In the genomic region with DNA sequence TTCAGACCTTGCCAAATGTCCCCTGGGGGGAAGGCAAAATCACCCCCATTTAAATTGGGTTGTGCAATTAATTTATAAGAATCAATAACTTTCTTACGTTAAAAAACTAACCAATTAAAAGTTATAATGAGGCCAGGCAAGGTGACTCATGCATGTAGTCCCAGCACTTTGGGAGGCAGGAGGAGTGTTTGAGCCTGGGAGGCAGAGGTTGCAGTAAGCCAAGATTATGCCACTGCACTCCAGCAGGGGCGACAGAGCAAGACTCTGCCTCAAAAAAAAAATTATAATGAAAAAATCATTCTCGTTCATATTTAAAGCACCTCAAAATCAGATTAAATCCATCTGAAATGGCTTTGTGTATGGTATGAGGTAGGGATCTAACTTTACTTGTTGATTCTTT, we compare ENCODE assay signal across 20 cellular contexts. TPM values are rescaled to one million over a fixed set of nuclear protein-coding genes. Genes with fewer than 3 reads are reported as not detected.
DNase-seq lines count a peak whose midpoint lies in the region; FAIRE-seq and TF ChIP-seq lines count a peak whose summit lies in the region.
"Had no signal": no experiment of that assay in that cellular context is flagged by ENCODE, and none has a peak within 500 bp of the region (broad histone marks: within the 10 kb centered on the region; RNA-seq: fewer than 3 reads in every experiment).

No MANE protein-coding gene starts in this region.

- POLR2A ChIA-PET in MCF 10A (lab: Yijun Ruan, JAX), result no interaction called here

- H3K4me1 ChIP-seq in breast epithelium (no peaks in the 10 kb centered on the region), small intestine (ENCODE audit: control insufficient read depth in 2 of 2, insufficient read depth in 1 of 2, low read depth in 1 of 2, low read length in 1 of 2) (no peaks in the 10 kb centered on the region)
- H3K4me1 ChIP-seq: adrenal gland, tibial artery had no signal

- intact Hi-C loops in MCF 10A (cut with micrococcal nuclease) (loop anchor here (2.0 kb wide), 1 partner anchor 118 kb away; no protein-coding TSS in a partner anchor), breast epithelium (cut with DNase I; ENCODE audit: low total_unique reads) (no loop called here)

- peak; percentile 29 for TF ChIP-seq CTCF in MCF 10A (IDR thresholded peaks at IDR 0.05; ENCODE audit: unreplicated experiment)
- TF ChIP-seq CTCF in breast epithelium (IDR thresholded peaks at IDR 0.05), result no peak
- peak; percentile 31 for TF ChIP-seq CTCF in epithelial cell of proximal tubule (conservative IDR thresholded peaks at IDR 0.05; ENCODE audit: low read depth, low read length)

- no peaks in the 10 kb centered on the region for H3K9me3 ChIP-seq in breast epithelium
- no peaks in the 10 kb centered on the region for H3K9me3 ChIP-seq in small intestine (ENCODE audit: control insufficient read depth, low read depth)
- H3K9me3 ChIP-seq: adrenal gland, tibial artery had no signal

- H3K27me3 ChIP-seq in breast epithelium (peaks cover 0 to 27% of the 10 kb centered on the region in 2 donors), small intestine (ENCODE audit: control insufficient read depth in 2 of 2, insufficient read depth in 2 of 2, low read length in 2 of 2) (no peaks in the 10 kb centered on the region)

- no peak overlapping the region for H3K27ac ChIP-seq in breast epithelium
- no peak overlapping the region for H3K27ac ChIP-seq in small intestine (ENCODE audit: low read depth in 1 of 2, low read length in 1 of 2)
- H3K27ac ChIP-seq: adrenal gland, tibial artery had no signal

- H3K4me3 Mint-ChIP-seq in MCF 10A (ENCODE audit: unreplicated experiment), result no peak overlapping the region

- no peaks in the 10 kb centered on the region for H3K36me3 Mint-ChIP-seq in MCF 10A (ENCODE audit: insufficient read depth, unreplicated experiment)

- WGBS in small intestine, 3 donors, result 57 to 63% (median 60%) methylated on average over 3 of the region's 3 CpGs

- no peaks in the 10 kb centered on the region for H3K9me3 Mint-ChIP-seq in MCF 10A (ENCODE audit: unreplicated experiment)
- H3K9me3 Mint-ChIP-seq: activated T-helper 2 cell treated with anti-CD3 and anti-CD28 coated beads, Interferon-gamma antibody, Interleukin-2, Interleukin-4, amounts not matched to agents 10 μg/mL and 5 μg/mL and 100 μg/mL, durations not matched to agents 14 hours and 24 hours and 36 hours had no signal

- H3K36me3 ChIP-seq in breast epithelium, result no peaks in the 10 kb centered on the region
- H3K36me3 ChIP-seq in small intestine (ENCODE audit: control insufficient read depth in 2 of 2, insufficient read depth in 2 of 2, low read length in 2 of 2), result no peaks in the 10 kb centered on the region
- H3K36me3 ChIP-seq: adrenal gland, tibial artery had no signal

- no peaks in the 10 kb centered on the region for H3K4me1 Mint-ChIP-seq in MCF 10A (ENCODE audit: insufficient read depth, unreplicated experiment)

- no peak overlapping the region for H3K27ac Mint-ChIP-seq in MCF 10A (ENCODE audit: low read depth, unreplicated experiment)
- H3K27ac Mint-ChIP-seq: activated T-helper 2 cell treated with anti-CD3 and anti-CD28 coated beads, Interferon-gamma antibody, Interleukin-2, Interleukin-4, amounts not matched to agents 10 μg/mL and 5 μg/mL and 100 μg/mL, durations not matched to agents 14 hours and 24 hours and 36 hours had no signal

- peaks cover 30% of the 10 kb centered on the region for H3K27me3 Mint-ChIP-seq in MCF 10A (ENCODE audit: insufficient read depth, unreplicated experiment)

- DNase-seq in MCF 10A (ENCODE audit: unreplicated experiment), result peak; percentile 48
- DNase-seq in breast epithelium (ENCODE audit: low spot score in 2 of 2), result no peak
- DNase-seq in RPMI7951 (ENCODE audit: low read depth), result peak; percentile 64
- DNase-seq in epithelial cell of proximal tubule (ENCODE audit: low read depth), result no peak
- DNase-seq in small intestine, result no peak
- DNase-seq in NCI-H345 (lab: John Stamatoyannopoulos, UW), result no peak
- no peak for DNase-seq in pons (ENCODE audit: low spot score)
- no peak for DNase-seq in activated CD4-positive, alpha-beta T cell treated with anti-CD3 and anti-CD28 coated beads for 4 hours
- DNase-seq: activated CD8-positive, alpha-beta memory T cell treated with anti-CD3 and anti-CD28 coated beads for 24 hours; adrenal gland; KG1; NCI-H1417 treated with DMSO at 0.1 percent for 48 hours; NCI-H446; nucleus accumbens; tibial artery had no signal

- FAIRE-seq in small intestine (lab: Jason Lieb, UNC), result no peak
- FAIRE-seq: endothelial cell of umbilical vein had no signal

- no TSS peak for BruUV-seq in MCF 10A (replicated peaks; lab: Mats Ljungman, UMichigan)

- CTCF ChIA-PET in MCF 10A (lab: Yijun Ruan, JAX), result interaction anchor here (2.3 kb wide), 1 partner anchor 113 kb away, joined by 6 read pairs; no protein-coding TSS in a partner anchor

- no peak for TF ChIP-seq POLR2A in breast epithelium (IDR thresholded peaks at IDR 0.05)

- H3K4me3 ChIP-seq in breast epithelium (no peak overlapping the region), epithelial cell of proximal tubule (ENCODE audit: low read depth, low read length) (no peak overlapping the region), small intestine (ENCODE audit: low read depth in 1 of 2, low read length in 2 of 2) (no peak overlapping the region)
- H3K4me3 ChIP-seq: adrenal gland, tibial artery had no signal

RNA-seq across cellular contexts. Expression of a gene that starts 18.4 kb away (rescaled TPM):
- total RNA-seq in MCF 10A (2022) (not detected in 2 replicates), breast epithelium (1 to 10 TPM in 2 of 3 donors, not detected in 1; 2.0 to 5.9 TPM), epithelial cell of proximal tubule (not detected in 2 replicates)
- not detected in 2 replicates for total RNA-seq in RPMI7951 (2014; rRNA removed; shearing (Covaris generic))
- polyA plus RNA-seq in small intestine, result 1 to 10 TPM in 1 of 3 donors, not detected in 2; 2.3 TPM
- total RNA-seq: A172; activated T-helper 2 cell treated with anti-CD3 and anti-CD28 coated beads, Interferon-gamma antibody, Interleukin-2, Interleukin-4, amounts not matched to agents 10 μg/mL and 5 μg/mL and 100 μg/mL, durations not matched to agents 14 hours and 24 hours and 36 hours; endothelial cell of umbilical vein had no signal

RNA-seq across cellular contexts. Expression of a gene that starts 28.1 kb away (rescaled TPM):
- total RNA-seq in MCF 10A (2022) (13.1 and 18.1 TPM in 2 replicates), breast epithelium (10 to 100 TPM in 2 of 3 donors, 1 to 10 TPM in 1; 9.1 to 29.3 (median 27.2) TPM), epithelial cell of proximal tubule (4.7 and 4.9 TPM in 2 replicates)
- total RNA-seq in RPMI7951 (2014; rRNA removed; shearing (Covaris generic)), result 13.6 and 15.4 TPM in 2 replicates
- 1 to 10 TPM in 1 of 3 donors, not detected in 2; 4.1 TPM for polyA plus RNA-seq in small intestine

RNA-seq across cellular contexts. Expression of a gene that starts 34.8 kb away (rescaled TPM):
- not detected in 2 replicates for total RNA-seq in MCF 10A (2022)
- total RNA-seq in breast epithelium, result 1 to 10 TPM in 2 of 3 donors, not detected in 1; 1.6 to 1.8 TPM
- not detected in 2 replicates for total RNA-seq in RPMI7951 (2014; rRNA removed; shearing (Covaris generic))
- not detected in 2 replicates for total RNA-seq in epithelial cell of proximal tubule
- polyA plus RNA-seq in small intestine, result not detected
- total RNA-seq: A172; activated T-helper 2 cell treated with anti-CD3 and anti-CD28 coated beads, Interferon-gamma antibody, Interleukin-2, Interleukin-4, amounts not matched to agents 10 μg/mL and 5 μg/mL and 100 μg/mL, durations not matched to agents 14 hours and 24 hours and 36 hours; endothelial cell of umbilical vein; mononuclear cell; sciatic nerve had no signal
- polyA plus RNA-seq: adrenal gland, endothelial cell of umbilical vein had no signal

RNA-seq across cellular contexts. Expression of a gene that starts 58.8 kb away (rescaled TPM):
- total RNA-seq in MCF 10A (2022) (0.34 and 0.42 TPM in 2 replicates), breast epithelium (10 to 100 TPM in 1 of 3 donors, 1 to 10 TPM in 1, under 1 TPM in 1; 0.33 to 61.8 (median 4.2) TPM), epithelial cell of proximal tubule (0.35 TPM in 1 of 2 replicates, not detected in the other)
- 0.12 and 1.4 TPM in 2 replicates for total RNA-seq in RPMI7951 (2014; rRNA removed; shearing (Covaris generic))
- 1 to 10 TPM in 1 of 3 donors, not detected in 2; 1.1 TPM for polyA plus RNA-seq in small intestine
- total RNA-seq: A172; activated T-helper 2 cell treated with anti-CD3 and anti-CD28 coated beads, Interferon-gamma antibody, Interleukin-2, Interleukin-4, amounts not matched to agents 10 μg/mL and 5 μg/mL and 100 μg/mL, durations not matched to agents 14 hours and 24 hours and 36 hours; endothelial cell of umbilical vein had no signal
- polyA plus RNA-seq: endothelial cell of umbilical vein had no signal

Comparison
In these comparisons a context has a peak if more than half of its experiments do, and no peak if none do; other contexts are left out.
1. DNase-seq: peak in MCF 10A (single experiment) and RPMI7951 (single experiment); none in breast epithelium (0 of 2), epithelial cell of proximal tubule (single experiment), small intestine (single experiment), NCI-H345 (single experiment), pons (single experiment) and activated CD4-positive, alpha-beta T cell treated with anti-CD3 and anti-CD28 coated beads for 4 hours (0 of 2).
2. CTCF ChIP-seq: peak in MCF 10A (single experiment) and epithelial cell of proximal tubule (single experiment); none in breast epithelium (0 of 3).